Comparison of ENCODE assay signal across 31 cellular contexts in genomic region chr1:236139495-236139894, GRCh38.
"Had no signal": no experiment of that assay in that cellular context is flagged by ENCODE, and none has a peak within 500 bp of the region (broad histone marks: within the 10 kb centered on the region; RNA-seq: fewer than 3 reads in every experiment).

No MANE protein-coding gene starts in this region.

- H3K27me3 ChIP-seq: body of pancreas had no signal

- H3K36me3 Mint-ChIP-seq: activated naive CD8-positive, alpha-beta T cell; WTC11 had no signal

- H3K36me3 ChIP-seq: esophagus squamous epithelium, gastroesophageal sphincter had no signal

- DNase-seq: activated CD4-positive, alpha-beta memory T cell treated with anti-CD3 and anti-CD28 coated beads for 36 hours; activated CD4-positive, alpha-beta T cell treated with anti-CD3 and anti-CD28 coated beads for 1 hour; activated CD4-positive, alpha-beta T cell treated with anti-CD3 and anti-CD28 coated beads for 4 hours; activated CD4-positive, alpha-beta T cell treated with anti-CD3 and anti-CD28 coated beads, Interleukin-2, amount 50 U/mL, for 1 hour; activated CD8-positive, alpha-beta memory T cell treated with anti-CD3 and anti-CD28 coated beads, Interleukin-2, amount 10 ng/mL, durations not matched to agents 7 days and 5 days; activated CD8-positive, alpha-beta memory T cell treated with anti-CD3 and anti-CD28 coated beads, Interleukin-2, amount 50 U/mL, for 4 hours; activated CD8-positive, alpha-beta T cell treated with anti-CD3 and anti-CD28 coated beads, Interleukin-2, amount 10 ng/mL, durations not matched to agents 7 days and 5 days; activated effector memory CD4-positive, alpha-beta T cell treated with anti-CD3 and anti-CD28 coated beads, Interleukin-2, amount 50 U/mL, for 16 hours; activated naive CD4-positive, alpha-beta T cell treated with anti-CD3 and anti-CD28 coated beads, Interleukin-2, amount 10 ng/mL, durations not matched to agents 7 days and 5 days; activated T-cell treated with anti-CD3 and anti-CD28 coated beads, Interleukin-2, amount 50 U/mL, for 1 hour; activated T-cell treated with anti-CD3 and anti-CD28 coated beads, Interleukin-2, amount 50 U/mL, for 48 hours; amygdala; aorta; body of pancreas; caudate nucleus; cortex of kidney; dermis blood vessel endothelial cell; effector CD4-positive, alpha-beta T cell; effector memory CD8-positive, alpha-beta T cell; esophagus squamous epithelium; foreskin melanocyte; head of caudate nucleus; T-helper 2 cell had no signal

- H3K9me3 ChIP-seq: body of pancreas, esophagus squamous epithelium, gastroesophageal sphincter had no signal

- FAIRE-seq: colon had no signal

- H3K4me3 Mint-ChIP-seq: activated CD4-positive, alpha-beta memory T cell treated with anti-CD3 and anti-CD28 coated beads for 36 hours; activated CD8-positive, alpha-beta memory T cell treated with anti-CD3 and anti-CD28 coated beads, Interleukin-2, amount 10 ng/mL, durations not matched to agents 7 days and 5 days; activated CD8-positive, alpha-beta T cell treated with anti-CD3 and anti-CD28 coated beads, Interleukin-2, amount 10 ng/mL, durations not matched to agents 7 days and 5 days; activated naive CD4-positive, alpha-beta T cell treated with anti-CD3 and anti-CD28 coated beads, Interleukin-2, amount 10 ng/mL, durations not matched to agents 7 days and 5 days; activated naive CD8-positive, alpha-beta T cell; WTC11 had no signal

- H3K9me3 Mint-ChIP-seq: activated CD4-positive, alpha-beta memory T cell treated with anti-CD3 and anti-CD28 coated beads for 36 hours; activated naive CD4-positive, alpha-beta T cell treated with anti-CD3 and anti-CD28 coated beads, Interleukin-2, amount 10 ng/mL, durations not matched to agents 7 days and 5 days; activated T-helper 1 cell treated with anti-CD3 and anti-CD28 coated beads, Interleukin-12 subunit alpha, Interleukin-12 subunit beta, Interleukin-2, Interleukin-4 antibody, amounts not matched to agents 30 ng/mL and 10 ng/mL and 1 ng/mL, durations not matched to agents 14 hours and 24 hours and 36 hours; activated T-helper 2 cell treated with anti-CD3 and anti-CD28 coated beads, Interferon-gamma antibody, Interleukin-2, Interleukin-4, amounts not matched to agents 10 μg/mL and 5 μg/mL and 100 μg/mL, durations not matched to agents 14 hours and 24 hours and 36 hours; effector memory CD8-positive, alpha-beta T cell; WTC11 had no signal

- H3K27ac Mint-ChIP-seq: activated CD4-positive, alpha-beta memory T cell treated with anti-CD3 and anti-CD28 coated beads for 36 hours; activated CD8-positive, alpha-beta memory T cell treated with anti-CD3 and anti-CD28 coated beads, Interleukin-2, amount 10 ng/mL, durations not matched to agents 7 days and 5 days; activated CD8-positive, alpha-beta T cell treated with anti-CD3 and anti-CD28 coated beads, Interleukin-2, amount 10 ng/mL, durations not matched to agents 7 days and 5 days; activated naive CD4-positive, alpha-beta T cell treated with anti-CD3 and anti-CD28 coated beads, Interleukin-2, amount 10 ng/mL, durations not matched to agents 7 days and 5 days; activated naive CD8-positive, alpha-beta T cell; activated T-helper 1 cell treated with anti-CD3 and anti-CD28 coated beads, Interleukin-12 subunit alpha, Interleukin-12 subunit beta, Interleukin-2, Interleukin-4 antibody, amounts not matched to agents 30 ng/mL and 10 ng/mL and 1 ng/mL, durations not matched to agents 14 hours and 24 hours and 36 hours; activated T-helper 2 cell treated with anti-CD3 and anti-CD28 coated beads, Interferon-gamma antibody, Interleukin-2, Interleukin-4, amounts not matched to agents 10 μg/mL and 5 μg/mL and 100 μg/mL, durations not matched to agents 14 hours and 24 hours and 36 hours; effector memory CD8-positive, alpha-beta T cell; WTC11 had no signal

- H3K27ac ChIP-seq: body of pancreas, epithelial cell of prostate, esophagus squamous epithelium, gastroesophageal sphincter, VCaP had no signal

- ATAC-seq: activated CD8-positive, alpha-beta memory T cell treated with anti-CD3 and anti-CD28 coated beads, Interleukin-2, amount 10 ng/mL, durations not matched to agents 7 days and 5 days; activated CD8-positive, alpha-beta T cell treated with anti-CD3 and anti-CD28 coated beads, Interleukin-2, amount 10 ng/mL, durations not matched to agents 7 days and 5 days; body of pancreas; effector memory CD8-positive, alpha-beta T cell; gastroesophageal sphincter; WTC11 had no signal

- H3K4me3 ChIP-seq: body of pancreas, esophagus squamous epithelium, gastroesophageal sphincter had no signal
